20 cellular contexts compared by ENCODE assay signal in the genomic region with DNA sequence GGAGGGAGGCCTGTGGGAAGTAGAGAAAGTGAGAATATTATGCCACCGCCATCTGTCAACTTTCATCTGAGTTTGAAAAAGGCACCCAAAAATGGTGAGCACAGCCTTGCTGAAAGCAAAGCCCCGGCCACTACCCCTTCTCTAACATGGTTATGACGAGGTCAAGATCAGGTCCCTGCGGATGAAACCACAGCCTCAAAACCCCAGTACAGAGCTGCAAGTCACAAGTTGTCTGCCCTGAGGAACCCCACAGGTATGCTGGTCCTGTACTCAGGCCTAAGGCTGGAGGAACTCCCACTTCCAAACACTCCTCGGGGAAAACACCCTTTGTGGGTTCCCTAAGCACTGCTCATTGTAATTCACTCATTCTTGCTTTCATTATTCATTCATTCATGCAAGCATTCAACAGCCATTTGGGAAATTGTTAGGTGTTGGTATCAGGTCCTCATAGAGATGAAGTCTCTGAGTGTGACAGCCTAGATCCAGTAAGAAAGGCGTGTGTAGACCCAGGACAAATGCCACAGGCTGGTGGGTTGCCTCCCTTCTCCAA.
"Had no signal": no experiment of that assay in that cellular context is flagged by ENCODE, and none has a peak within 500 bp of the region (broad histone marks: within the 10 kb centered on the region; RNA-seq: fewer than 3 reads in every experiment).

No MANE protein-coding gene starts in this region.

- ATAC-seq: activated CD8-positive, alpha-beta memory T cell treated with anti-CD3 and anti-CD28 coated beads, Interleukin-2, amount 10 ng/mL, durations not matched to agents 7 days and 5 days had no signal

- DNase-seq: activated B cell treated with CpG ODN at 0.5 μM for 24 hours; activated CD4-positive, alpha-beta T cell treated with anti-CD3 and anti-CD28 coated beads for 1 hour; activated CD4-positive, alpha-beta T cell treated with anti-CD3 and anti-CD28 coated beads, Interleukin-2, amount 10 ng/mL, durations not matched to agents 24 days and 14 days; activated CD4-positive, alpha-beta T cell treated with anti-CD3 and anti-CD28 coated beads, Interleukin-2, amount 50 U/mL, for 48 hours; activated CD8-positive, alpha-beta memory T cell treated with anti-CD3 and anti-CD28 coated beads, Interleukin-2, amount 10 ng/mL, durations not matched to agents 7 days and 5 days; activated gamma-delta T cell; activated naive CD4-positive, alpha-beta T cell treated with anti-CD3 and anti-CD28 coated beads for 36 hours; activated T-cell treated with anti-CD3 and anti-CD28 coated beads, Interleukin-2, amount 50 U/mL, for 24 hours; amygdala; Karpas-422; NCI-H1048; NCI-H1930; NCI-H2107; NCI-H345; NCI-H510A; SIG-M5; T-helper 2 cell; T1000 had no signal

- FAIRE-seq: astrocyte, TTC549 had no signal
